In the genomic region with DNA sequence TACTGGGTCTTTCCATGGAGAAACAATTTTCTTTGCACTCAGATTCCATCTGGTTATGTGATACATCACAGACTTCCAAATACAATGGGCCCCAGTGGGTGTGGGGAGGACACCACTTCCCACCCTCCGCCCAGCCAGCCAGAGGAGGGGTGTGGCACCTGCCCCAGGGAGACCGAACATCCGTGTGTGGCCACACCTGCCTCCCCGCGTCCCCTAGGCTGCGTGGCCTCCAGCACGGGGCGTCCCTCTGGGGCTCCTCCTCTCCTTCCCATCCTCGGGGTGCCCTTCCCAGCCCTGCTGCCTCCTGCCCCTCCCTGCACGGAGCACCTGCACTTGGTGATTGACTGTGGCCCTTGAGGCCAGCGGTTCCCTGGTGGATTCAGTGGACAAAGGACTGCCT, we compare ENCODE assay signal across 20 cellular contexts. TPM values are rescaled to one million over a fixed set of nuclear protein-coding genes. Genes with fewer than 3 reads are reported as not detected.
DNase-seq lines count a peak whose midpoint lies in the region; FAIRE-seq and TF ChIP-seq lines count a peak whose summit lies in the region.
"Had no signal": no experiment of that assay in that cellular context is flagged by ENCODE, and none has a peak within 500 bp of the region (broad histone marks: within the 10 kb centered on the region; RNA-seq: fewer than 3 reads in every experiment).

No MANE protein-coding gene starts in this region.

- intact Hi-C loops in posterior cingulate gyrus (cut with DNase I) = no loop called here

- FAIRE-seq in small intestine (lab: Jason Lieb, UNC) = no peak
- FAIRE-seq: endometrium, GM12891 had no signal

- H3K36me3 ChIP-seq in small intestine (ENCODE audit: control insufficient read depth in 2 of 2, insufficient read depth in 2 of 2, low read length in 2 of 2) = peaks cover 16 to 20% of the 10 kb centered on the region in 2 donors

- no peak for TF ChIP-seq CTCF in glutamatergic neuron (IDR thresholded peaks at IDR 0.05; ENCODE audit: partially characterized antibody, unreplicated experiment)

- H3K9me3 Mint-ChIP-seq in glutamatergic neuron (ENCODE audit: unreplicated experiment) = peaks cover 5% of the 10 kb centered on the region
- H3K9me3 Mint-ChIP-seq: natural killer cell treated with Interleukin-12 subunit alpha and Interleukin-12 subunit beta and Interleukin-15 and Interleukin-18, amount 100 ng/mL, for 72 hours had no signal

- peak overlapping the region; percentile 56 to 58 for H3K27ac ChIP-seq in small intestine (ENCODE audit: low read depth in 1 of 2, low read length in 1 of 2)
- H3K27ac ChIP-seq: C4-2B, foreskin keratinocyte had no signal

- H3K27ac Mint-ChIP-seq in glutamatergic neuron (ENCODE audit: unreplicated experiment) = peak overlapping the region; percentile 64
- H3K27ac Mint-ChIP-seq: natural killer cell treated with Interleukin-12 subunit alpha and Interleukin-12 subunit beta and Interleukin-15 and Interleukin-18, amount 100 ng/mL, for 72 hours had no signal

- H3K4me1 Mint-ChIP-seq in glutamatergic neuron (ENCODE audit: low read depth, unreplicated experiment) = peaks cover 21% of the 10 kb centered on the region

- H3K4me3 ChIP-seq in small intestine (ENCODE audit: low read depth in 1 of 2, low read length in 2 of 2) = no peak overlapping the region

- DNase-seq in NCI-H510A treated with DMSO at 0.1 percent for 48 hours (lab: John Stamatoyannopoulos, UW) (peak; percentile 13), NCI-H510A (lab: John Stamatoyannopoulos, UW) (no peak), NCI-H2107 (lab: John Stamatoyannopoulos, UW) (peak; percentile 45), glutamatergic neuron (no peak), small intestine (peak; percentile 81), T-helper 1 cell (no peak), KG1 (lab: John Stamatoyannopoulos, UW) (no peak), posterior cingulate gyrus (no peak)
- DNase-seq: activated CD4-positive, CD25-positive, alpha-beta regulatory T cell; activated T-cell treated with anti-CD3 and anti-CD28 coated beads for 4 hours; central memory CD4-positive, alpha-beta T cell; foreskin keratinocyte; GOT3; NCI-H2171 treated with DMSO at 0.1 percent for 48 hours; SHP77; T-helper 2 cell had no signal

- H3K4me3 Mint-ChIP-seq in glutamatergic neuron (ENCODE audit: unreplicated experiment) = no peak overlapping the region
- H3K4me3 Mint-ChIP-seq: natural killer cell treated with Interleukin-12 subunit alpha and Interleukin-12 subunit beta and Interleukin-15 and Interleukin-18, amount 100 ng/mL, for 72 hours had no signal

- peaks cover 5% of the 10 kb centered on the region for H3K36me3 Mint-ChIP-seq in glutamatergic neuron (ENCODE audit: unreplicated experiment)
- H3K36me3 Mint-ChIP-seq: natural killer cell treated with Interleukin-12 subunit alpha and Interleukin-12 subunit beta and Interleukin-15 and Interleukin-18, amount 100 ng/mL, for 72 hours had no signal

- peaks cover 2 to 11% of the 10 kb centered on the region in 2 donors for H3K4me1 ChIP-seq in small intestine (ENCODE audit: control insufficient read depth in 2 of 2, insufficient read depth in 1 of 2, low read depth in 1 of 2, low read length in 1 of 2)
- H3K4me1 ChIP-seq: foreskin keratinocyte had no signal

- H3K27me3 Mint-ChIP-seq in glutamatergic neuron (ENCODE audit: unreplicated experiment) = peaks cover 6% of the 10 kb centered on the region
- H3K27me3 Mint-ChIP-seq: natural killer cell treated with Interleukin-12 subunit alpha and Interleukin-12 subunit beta and Interleukin-15 and Interleukin-18, amount 100 ng/mL, for 72 hours had no signal

- no peaks in the 10 kb centered on the region for H3K27me3 ChIP-seq in small intestine (ENCODE audit: control insufficient read depth in 2 of 2, insufficient read depth in 2 of 2, low read length in 2 of 2)
- H3K27me3 ChIP-seq: foreskin keratinocyte had no signal

- WGBS in small intestine, 3 donors = 18 to 57% (median 44%) methylated on average over 10 to 11 of the region's 11 CpGs

- H3K9me3 ChIP-seq in small intestine (ENCODE audit: control insufficient read depth, low read depth) = no peaks in the 10 kb centered on the region

RNA-seq across cellular contexts. Expression of a gene that starts 49.1 kb away (rescaled TPM):
- total RNA-seq in glutamatergic neuron (ENCODE audit: unreplicated experiment) = 145 TPM
- 10 to 100 TPM; 43.7 to 59.7 (median 59.7) TPM for polyA plus RNA-seq in small intestine

Comparison
In these comparisons a context has a peak if more than half of its experiments do, and no peak if none do; other contexts are left out.
1. DNase-seq: peak in NCI-H510A treated with DMSO at 0.1 percent for 48 hours (single experiment), NCI-H2107 (single experiment) and small intestine (single experiment); none in NCI-H510A (single experiment), glutamatergic neuron (single experiment), T-helper 1 cell (0 of 5), KG1 (single experiment) and posterior cingulate gyrus (0 of 10).